20 cellular contexts compared by ENCODE assay signal in the genomic region with DNA sequence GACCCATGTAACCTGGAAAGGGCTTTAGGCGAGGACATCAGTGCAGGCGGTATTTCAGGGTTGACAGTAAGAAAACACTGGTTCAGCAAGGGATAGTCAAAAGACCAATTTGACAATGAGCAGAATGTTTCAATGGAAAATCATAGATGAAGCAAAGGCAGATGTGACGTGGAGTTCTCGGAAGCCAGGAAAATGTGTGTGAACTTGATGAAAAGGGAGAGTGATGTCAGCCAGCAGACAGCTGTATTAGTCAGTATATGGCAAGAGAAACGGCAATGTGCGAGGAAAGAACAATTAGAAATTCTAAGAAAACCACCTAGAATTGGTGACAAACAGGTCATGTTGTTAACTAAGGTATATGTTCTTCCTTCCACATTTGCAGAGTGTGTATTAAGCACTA.
A peak's percentile ranks its signal among the peaks of the same experiment; 100 is the strongest.
DNase-seq lines count a peak whose midpoint lies in the region; ATAC-seq, FAIRE-seq and TF ChIP-seq lines count a peak whose summit lies in the region.
"Had no signal": no experiment of that assay in that cellular context is flagged by ENCODE, and none has a peak within 500 bp of the region (broad histone marks: within the 10 kb centered on the region; RNA-seq: fewer than 3 reads in every experiment).

No MANE protein-coding gene starts in this region.

- DNase-seq in left ventricle myocardium superior (no peak), right atrium auricular region (ENCODE audit: low spot score) (no peak), H54 (ENCODE audit: insufficient read length, low spot score) (no peak), fibroblast of mammary gland (ENCODE audit: low read depth) (peak; percentile 70), stromal cell of bone marrow (ENCODE audit: low read depth) (peak; percentile 24), A673 (ENCODE audit: low spot score) (no peak), brain microvascular endothelial cell (no peak)
- DNase-seq: AML-193; CD8-positive, alpha-beta memory T cell; DMS 273 treated with DMSO at 0.1 percent for 48 hours; GOT3; HFFc6; IMR-90; KBM-7 had no signal

- H3K9me3 ChIP-seq in right atrium auricular region, result no peaks in the 10 kb centered on the region
- H3K9me3 ChIP-seq in A673 (ENCODE audit: low read depth, low read length, poor library complexity, severe bottlenecking), result no peaks in the 10 kb centered on the region
- H3K9me3 ChIP-seq: BLaER1, HAP-1 had no signal

- intact Hi-C loops in left ventricle myocardium superior (cut with micrococcal nuclease), result no loop called here
- intact Hi-C loops in A673 (cut with micrococcal nuclease; ENCODE audit: unreplicated experiment), result no loop called here

- no TSS peak for BruUV-seq in A673 (replicated peaks; lab: Mats Ljungman, UMichigan)

- TF ChIP-seq POLR2A in H54 (IDR thresholded peaks at IDR 0.05; ENCODE audit: low read depth, low read length), result no peak

- CTCF ChIA-PET in A673 (lab: Charles Lee), result no interaction called here

- H3K27me3 ChIP-seq in right atrium auricular region (no peaks in the 10 kb centered on the region), A673 (replicated peaks; ENCODE audit: insufficient read depth, low read depth, low read length, poor library complexity) (peaks cover 24% of the 10 kb centered on the region), brain microvascular endothelial cell (replicated peaks) (no peaks in the 10 kb centered on the region)
- H3K27me3 ChIP-seq: BLaER1 had no signal

- no peaks in the 10 kb centered on the region for H3K36me3 ChIP-seq in right atrium auricular region
- H3K36me3 ChIP-seq in A673 (ENCODE audit: insufficient read depth, low read length, poor library complexity, severe bottlenecking), result no peaks in the 10 kb centered on the region
- no peaks in the 10 kb centered on the region for H3K36me3 ChIP-seq in brain microvascular endothelial cell (replicated peaks)
- H3K36me3 ChIP-seq: BLaER1, HAP-1 had no signal

- H3K4me1 ChIP-seq in right atrium auricular region (no peaks in the 10 kb centered on the region), A673 (ENCODE audit: insufficient read depth, low read length, poor library complexity, severe bottlenecking) (no peaks in the 10 kb centered on the region)
- H3K4me1 ChIP-seq: BLaER1, HAP-1 had no signal

- H3K4me3 ChIP-seq in right atrium auricular region (no peak overlapping the region), fibroblast of mammary gland (ENCODE audit: control insufficient read depth, low read depth, low read length) (no peak overlapping the region), A673 (ENCODE audit: low read depth, low read length, poor library complexity, severe bottlenecking) (no peak overlapping the region), brain microvascular endothelial cell (ENCODE audit: low read depth, low read length) (no peak overlapping the region)
- H3K4me3 ChIP-seq: BLaER1, GM12878, HAP-1 had no signal

- no peak overlapping the region for H3K27ac ChIP-seq in right atrium auricular region
- H3K27ac ChIP-seq in A673 (ENCODE audit: low read depth, low read length, poor library complexity, severe bottlenecking), result no peak overlapping the region
- H3K27ac ChIP-seq in brain microvascular endothelial cell, result no peak overlapping the region
- H3K27ac ChIP-seq: BLaER1 had no signal

- TF ChIP-seq CTCF in right atrium auricular region (IDR thresholded peaks at IDR 0.05) (no peak), fibroblast of mammary gland (conservative IDR thresholded peaks at IDR 0.05; ENCODE audit: control insufficient read depth, insufficient read depth, low read depth, low read length) (no peak), A673 (conservative IDR thresholded peaks at IDR 0.05; ENCODE audit: low read depth, low read length) (no peak), brain microvascular endothelial cell (IDR thresholded peaks at IDR 0.05; ENCODE audit: low read depth, low read length, missing control alignments) (no peak)

- in situ Hi-C loops in brain microvascular endothelial cell (cut with HindIII; ENCODE audit: low pct_ligation_motif_present, low sequenced_read_pairs), result no loop called here

- POLR2A ChIA-PET in A673 (lab: Charles Lee; ENCODE audit: low non-redundant PET), result no interaction called here

- peak; percentile 20 for FAIRE-seq in H54 (lab: Jason Lieb, UNC)
- FAIRE-seq: A204.1, GM12878, GM18507 had no signal

- ATAC-seq in left ventricle myocardium superior (peak; percentile 48), HG03196 (IDR thresholded peaks at IDR 0.05; ENCODE audit: unreplicated experiment) (no peak)
- ATAC-seq: GM12878 had no signal

Comparison
In these comparisons a context has a peak if more than half of its experiments do, and no peak if none do; other contexts are left out.
1. DNase-seq: peak in fibroblast of mammary gland (single experiment) and stromal cell of bone marrow (single experiment); none in left ventricle myocardium superior (single experiment), right atrium auricular region (single experiment), H54 (single experiment), A673 (single experiment) and brain microvascular endothelial cell (single experiment).